Comparison of ENCODE assay signal across 18 cellular contexts in the genomic region with DNA sequence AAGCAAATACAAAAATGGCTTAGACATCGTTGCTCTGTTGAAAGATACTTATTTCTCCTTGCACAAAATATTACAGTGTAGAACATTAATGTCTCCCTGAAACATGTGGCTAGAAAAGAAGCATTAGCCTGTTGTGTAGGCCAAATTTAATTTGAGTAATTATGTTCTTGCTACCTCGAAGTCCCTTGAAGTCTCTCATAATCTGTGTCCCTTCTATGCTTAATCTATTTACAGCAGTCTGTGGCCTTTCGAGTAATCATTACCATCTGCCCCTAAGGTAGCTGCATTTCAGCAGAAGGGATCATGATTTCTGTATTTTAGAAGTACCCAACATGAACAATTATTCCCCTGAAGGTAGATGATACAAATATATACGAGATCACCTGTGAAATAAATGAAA.
A peak's percentile ranks its signal among the peaks of the same experiment; 100 is the strongest.
DNase-seq lines count a peak whose midpoint lies in the region; FAIRE-seq and TF ChIP-seq lines count a peak whose summit lies in the region.
"Had no signal": no experiment of that assay in that cellular context is flagged by ENCODE, and none has a peak within 500 bp of the region (broad histone marks: within the 10 kb centered on the region; RNA-seq: fewer than 3 reads in every experiment).

No MANE protein-coding gene starts in this region.

- no peaks in the 10 kb centered on the region for H3K4me1 ChIP-seq in adrenal gland (replicated peaks in 1 of 2)
- H3K4me1 ChIP-seq: Caco-2 had no signal

- DNase-seq in GM19239 (ENCODE audit: insufficient read length, low spot score) (no peak), NCI-H82 (lab: John Stamatoyannopoulos, UW) (peak; percentile 90), SK-N-DZ (ENCODE audit: low spot score) (peak; percentile 91), glutamatergic neuron (no peak), retina (no peak), NCI-H187 treated with DMSO at 0.1 percent for 48 hours (lab: John Stamatoyannopoulos, UW) (no peak), adrenal gland (no peak)
- DNase-seq: AML-193; Caco-2; CD4-positive, alpha-beta T cell; DMS79 treated with DMSO at 0.1 percent for 48 hours; GF-D8; H9; IMR-90 had no signal

- H3K27ac Mint-ChIP-seq in glutamatergic neuron (ENCODE audit: unreplicated experiment): peak overlapping the region; percentile 26
- H3K27ac Mint-ChIP-seq: CD4-positive, alpha-beta T cell; H9 had no signal

- no peak for TF ChIP-seq POLR2A in adrenal gland (IDR thresholded peaks at IDR 0.05)

- H3K4me3 ChIP-seq in adrenal gland: no peak overlapping the region
- H3K4me3 ChIP-seq: GM12878 had no signal

- peaks cover 5% of the 10 kb centered on the region for H3K27me3 Mint-ChIP-seq in glutamatergic neuron (ENCODE audit: unreplicated experiment)
- H3K27me3 Mint-ChIP-seq: CD4-positive, alpha-beta T cell had no signal

- no peaks in the 10 kb centered on the region for H3K9me3 ChIP-seq in adrenal gland (replicated peaks in 1 of 3)
- H3K9me3 ChIP-seq: Caco-2 had no signal

- H3K36me3 Mint-ChIP-seq in glutamatergic neuron (ENCODE audit: unreplicated experiment): no peaks in the 10 kb centered on the region

- peak; percentile 33 for FAIRE-seq in GM19239 (lab: Jason Lieb, UNC)
- FAIRE-seq: GM12878, H1, HTR-8/SVneo had no signal

- 68 to 79% (median 73%) methylated on average over 4 of the region's 4 CpGs for WGBS in adrenal gland, 4 donors

- H3K36me3 ChIP-seq in adrenal gland (replicated peaks in 1 of 2): no peaks in the 10 kb centered on the region

- H3K4me3 Mint-ChIP-seq in glutamatergic neuron (ENCODE audit: unreplicated experiment): peak overlapping the region; percentile 55
- H3K4me3 Mint-ChIP-seq: CD4-positive, alpha-beta T cell; H9 had no signal

- peaks cover 7% of the 10 kb centered on the region for H3K4me1 Mint-ChIP-seq in glutamatergic neuron (ENCODE audit: low read depth, unreplicated experiment)

- intact Hi-C loops in adrenal gland (cut with DNase I): no loop called here

- no peaks in the 10 kb centered on the region for H3K27me3 ChIP-seq in adrenal gland

- TF ChIP-seq CTCF in glutamatergic neuron (IDR thresholded peaks at IDR 0.05; ENCODE audit: partially characterized antibody, unreplicated experiment): no peak
- no peak for TF ChIP-seq CTCF in adrenal gland (IDR thresholded peaks at IDR 0.05)

- no peak overlapping the region for H3K27ac ChIP-seq in adrenal gland
- H3K27ac ChIP-seq: C4-2B had no signal

- peaks cover 4% of the 10 kb centered on the region for H3K9me3 Mint-ChIP-seq in glutamatergic neuron (ENCODE audit: unreplicated experiment)
- H3K9me3 Mint-ChIP-seq: H9 had no signal

Comparison
In these comparisons a context has a peak if more than half of its experiments do, and no peak if none do; other contexts are left out.
1. DNase-seq: peak in NCI-H82 (single experiment) and SK-N-DZ (single experiment); none in GM19239 (single experiment), glutamatergic neuron (single experiment), retina (single experiment), NCI-H187 treated with DMSO at 0.1 percent for 48 hours (single experiment) and adrenal gland (0 of 7).